ENCODE assay signal across 9 cellular contexts in genomic region chr2:233976690-233977294, GRCh38. TPM values are rescaled to one million over a fixed set of nuclear protein-coding genes. Genes with fewer than 3 reads are reported as not detected.
DNase-seq lines count a peak whose midpoint lies in the region; ATAC-seq and TF ChIP-seq lines count a peak whose summit lies in the region.
"Had no signal": no experiment of that assay in that cellular context is flagged by ENCODE, and none has a peak within 500 bp of the region (broad histone marks: within the 10 kb centered on the region; RNA-seq: fewer than 3 reads in every experiment).

No MANE protein-coding gene starts in this region.

- H3K4me3 ChIP-seq in Karpas-422 (ENCODE audit: low read length) (no peak overlapping the region), SK-N-MC (no peak overlapping the region), fibroblast of the aortic adventitia (ENCODE audit: low read depth, low read length) (no peak overlapping the region), prostate gland (no peak overlapping the region)

- H2AFZ ChIP-seq in Karpas-422 (ENCODE audit: low read length), result no peak overlapping the region

- peaks cover 13% of the 10 kb centered on the region for H3K4me1 ChIP-seq in Karpas-422 (ENCODE audit: low read length)
- H3K4me1 ChIP-seq in prostate gland (replicated peaks), result no peaks in the 10 kb centered on the region

- no peaks in the 10 kb centered on the region for H3K9me3 ChIP-seq in Karpas-422 (ENCODE audit: low read length)
- no peaks in the 10 kb centered on the region for H3K9me3 ChIP-seq in SK-N-MC (ENCODE audit: low read depth, low read length)
- no peaks in the 10 kb centered on the region for H3K9me3 ChIP-seq in prostate gland

- no peak overlapping the region for H3K27ac ChIP-seq in Karpas-422 (ENCODE audit: low read length)
- H3K27ac ChIP-seq in SK-N-MC, result no peak overlapping the region
- H3K27ac ChIP-seq in prostate gland, result no peak overlapping the region

- no peaks in the 10 kb centered on the region for H3K27me3 ChIP-seq in Karpas-422 (ENCODE audit: low read length)
- no peaks in the 10 kb centered on the region for H3K27me3 ChIP-seq in prostate gland (replicated peaks; ENCODE audit: insufficient read depth)

- TF ChIP-seq POLR2A in prostate gland (IDR thresholded peaks at IDR 0.05), result no peak

- no peak overlapping the region for H3K4me2 ChIP-seq in Karpas-422 (ENCODE audit: low read depth, low read length, poor library complexity, severe bottlenecking)

- DNase-seq in NCI-H345 (lab: John Stamatoyannopoulos, UW) (peak; percentile 49), NCI-H345 treated with DMSO at 0.1 percent for 48 hours (lab: John Stamatoyannopoulos, UW; ENCODE audit: unreplicated experiment) (no peak), Karpas-422 (peak; percentile 80), SK-N-MC (ENCODE audit: low read depth, low spot score) (peak; percentile 51), fibroblast of the aortic adventitia (ENCODE audit: low read depth) (peak; percentile 87), prostate gland (ENCODE audit: low spot score) (peak; percentile 30)

- TF ChIP-seq CTCF in fibroblast of the aortic adventitia (IDR thresholded peaks at IDR 0.05; ENCODE audit: insufficient read depth, low read length) (peak; percentile 47), prostate gland (IDR thresholded peaks at IDR 0.05) (peak in 3 of 4 experiments; percentile 31 to 55 (median 43))

- 47% methylated on average over 8 of the region's 8 CpGs for WGBS in prostate gland

- H3K79me2 ChIP-seq in Karpas-422 (ENCODE audit: low read length), result no peaks in the 10 kb centered on the region

- intact Hi-C loops in prostate gland (cut with DNase I), result loop anchor here (5.0 to 10.0 kb wide), 2 partner anchors 526 to 568 kb away; no protein-coding TSS in a partner anchor

- H3K36me3 ChIP-seq in Karpas-422 (ENCODE audit: insufficient read depth, low read length) (no peaks in the 10 kb centered on the region), SK-N-MC (ENCODE audit: insufficient read depth, low read length) (0 out of 2 replicates have a peak, but pooled peaks cover 2% of the 10 kb centered on the region), prostate gland (no peaks in the 10 kb centered on the region)

- H3K9ac ChIP-seq in Karpas-422 (ENCODE audit: low read length), result no peak overlapping the region
- no peak overlapping the region for H3K9ac ChIP-seq in SK-N-MC (ENCODE audit: insufficient read length)

- no peaks in the 10 kb centered on the region for H3K9me2 ChIP-seq in Karpas-422 (replicated peaks; ENCODE audit: insufficient read depth, low read length)

- ATAC-seq in GM18868 (IDR thresholded peaks at IDR 0.05; ENCODE audit: unreplicated experiment) (no peak), GM19397 (IDR thresholded peaks at IDR 0.05; ENCODE audit: unreplicated experiment) (no peak)
- ATAC-seq: activated T-cell treated with anti-CD3 and anti-CD28 coated beads, Interleukin-2, amount 50 U/mL, for 72 hours had no signal

- no peaks in the 10 kb centered on the region for H4K20me1 ChIP-seq in Karpas-422 (ENCODE audit: insufficient read depth, low read depth, low read length)

RNA-seq across cellular contexts. Expression of gene TRPM8, which starts 59.6 kb away (rescaled TPM):
- not detected in 2 replicates for total RNA-seq in Karpas-422 (2014; rRNA removed; shearing (Covaris generic); ENCODE audit: low replicate concordance)
- total RNA-seq in fibroblast of the aortic adventitia (ENCODE audit: low replicate concordance) (0.63 TPM in 1 of 2 replicates, not detected in the other), prostate gland (10 to 100 TPM; 71.1 to 71.3 TPM)
- total RNA-seq: activated T-cell treated with anti-CD3 and anti-CD28 coated beads, Interleukin-2, amount 50 U/mL, for 72 hours had no signal

Comparison
In these comparisons a context has a peak if more than half of its experiments do, and no peak if none do; other contexts are left out.
1. RNA of gene TRPM8, which starts 59.6 kb away (total RNA-seq): 71.1 to 71.3 TPM in prostate gland; 0.63 TPM in fibroblast of the aortic adventitia and not detected in Karpas-422; every median in the first group is over 10 times any median in the second.